Comparison of ENCODE assay signal across 8 cellular contexts in the genomic region with DNA sequence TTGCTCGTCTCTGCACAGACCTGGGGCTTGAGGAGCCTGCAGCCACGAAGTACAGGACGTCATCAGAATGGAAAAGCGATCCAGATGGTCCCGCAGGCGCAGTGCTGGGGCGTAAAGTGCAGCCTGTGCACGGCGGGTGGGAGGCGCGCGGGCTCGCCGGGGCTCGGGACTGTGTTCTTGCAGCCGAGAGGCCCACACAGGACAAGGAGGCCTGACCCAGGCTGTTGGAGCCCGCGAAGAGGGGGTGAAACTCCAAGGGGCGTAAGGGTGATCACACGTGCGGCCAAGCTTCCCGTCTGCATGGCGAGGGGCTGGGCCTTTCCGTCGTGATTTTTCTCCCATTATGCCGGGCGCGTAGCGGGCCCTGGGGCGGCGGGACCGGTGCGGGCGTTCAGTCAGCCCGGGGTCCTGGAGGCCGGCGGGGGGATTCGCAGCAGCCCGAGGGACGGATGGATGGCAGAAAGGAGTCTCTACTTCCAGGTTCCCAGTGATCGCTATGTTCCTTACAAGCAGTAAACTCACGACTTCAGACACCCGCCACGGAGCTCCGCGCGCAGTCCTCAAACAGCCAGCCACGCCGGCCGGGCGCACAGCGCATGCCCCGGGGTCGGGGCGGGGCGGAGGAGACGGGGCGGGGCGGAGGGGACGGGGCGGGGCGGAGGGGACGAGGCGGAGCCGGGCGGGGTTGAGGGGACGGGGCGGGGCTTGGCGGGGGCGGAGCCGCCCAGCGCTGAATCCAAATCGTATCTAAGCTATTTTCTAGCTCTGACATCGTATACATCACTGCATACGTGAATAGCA.
DNase-seq lines count a peak whose midpoint lies in the region; ATAC-seq and TF ChIP-seq lines count a peak whose summit lies in the region.

No MANE protein-coding gene starts in this region.

- DNase-seq in NCI-H82 (lab: John Stamatoyannopoulos, UW) (peak; percentile 93), Kasumi-1 (lab: John Stamatoyannopoulos, UW) (no peak)
- peak; percentile 77 for DNase-seq in activated CD8-positive, alpha-beta memory T cell treated with anti-CD3 and anti-CD28 coated beads, Interleukin-2, amount 10 ng/mL, durations not matched to agents 7 days and 5 days
- DNase-seq in stimulated activated CD8-positive, alpha-beta memory T cell treated with anti-CD3 and anti-CD28 coated beads, Interleukin-12 subunit alpha, Interleukin-12 subunit beta, amount 100 ng/mL, for 4 hours (ENCODE audit: low read depth), result peak; percentile 72

- H3K27ac ChIP-seq in DOHH2 (ENCODE audit: low read depth, low read length), result no peak overlapping the region
- H3K27ac ChIP-seq in mesodermal cell (ENCODE audit: low read depth, low read length, severe bottlenecking), result peak overlapping the region; percentile 72

- peaks cover 3% of the 10 kb centered on the region for H3K9me3 Mint-ChIP-seq in activated CD8-positive, alpha-beta memory T cell treated with anti-CD3 and anti-CD28 coated beads, Interleukin-2, amount 10 ng/mL, durations not matched to agents 7 days and 5 days (ENCODE audit: low read depth)

- H3F3A ChIP-seq in DOHH2 (ENCODE audit: control insufficient read depth, insufficient read depth), result no peaks in the 10 kb centered on the region

- H3K36me3 ChIP-seq in DOHH2 (ENCODE audit: control insufficient read depth, low read length) (0 out of 2 replicates have a peak, but pooled peaks cover 2% of the 10 kb centered on the region), endocrine pancreas (ENCODE audit: control insufficient read depth, insufficient read depth, low read length) (no peaks in the 10 kb centered on the region), mesodermal cell (ENCODE audit: control insufficient read depth, insufficient read depth, low read length) (peaks cover 5% of the 10 kb centered on the region)

- peaks cover 9% of the 10 kb centered on the region for H3K36me3 Mint-ChIP-seq in activated CD8-positive, alpha-beta memory T cell treated with anti-CD3 and anti-CD28 coated beads, Interleukin-2, amount 10 ng/mL, durations not matched to agents 7 days and 5 days

- peak; percentile 68 for ATAC-seq in HG03045 (IDR thresholded peaks at IDR 0.05; ENCODE audit: unreplicated experiment)
- ATAC-seq in activated CD8-positive, alpha-beta memory T cell treated with anti-CD3 and anti-CD28 coated beads, Interleukin-2, amount 10 ng/mL, durations not matched to agents 7 days and 5 days, result peak; percentile 96

- peak overlapping the region; percentile 80 for H3K4me3 Mint-ChIP-seq in activated CD8-positive, alpha-beta memory T cell treated with anti-CD3 and anti-CD28 coated beads, Interleukin-2, amount 10 ng/mL, durations not matched to agents 7 days and 5 days

- H3K4me1 Mint-ChIP-seq in activated CD8-positive, alpha-beta memory T cell treated with anti-CD3 and anti-CD28 coated beads, Interleukin-2, amount 10 ng/mL, durations not matched to agents 7 days and 5 days, result peaks cover 21% of the 10 kb centered on the region

- peak overlapping the region; percentile 82 for H3K4me2 ChIP-seq in DOHH2 (ENCODE audit: low read length)

- H4K20me1 ChIP-seq in DOHH2 (ENCODE audit: control insufficient read depth, insufficient read depth, low read depth, low read length), result peaks cover 13% of the 10 kb centered on the region; the same call in 1 of the 2 replicates

- H3K4me3 ChIP-seq in DOHH2 (ENCODE audit: low read length) (peak overlapping the region; percentile 81), endocrine pancreas (ENCODE audit: control insufficient read depth, insufficient read depth, low read length) (peak overlapping the region; percentile 80), mesodermal cell (ENCODE audit: extremely low read depth, insufficient read depth, low read length, poor library complexity, severe bottlenecking) (peak overlapping the region; percentile 78)

- H3K4me1 ChIP-seq in DOHH2 (ENCODE audit: control insufficient read depth, low read length) (peaks cover 23% of the 10 kb centered on the region), endocrine pancreas (ENCODE audit: control insufficient read depth, insufficient read depth, low read length) (peaks cover 3% of the 10 kb centered on the region), mesodermal cell (ENCODE audit: control insufficient read depth, insufficient read depth, low read length, poor library complexity, severe bottlenecking) (peaks cover 10% of the 10 kb centered on the region)

- TF ChIP-seq CTCF in DOHH2 (IDR thresholded peaks at IDR 0.05; ENCODE audit: low read depth, low read length, poor library complexity, severe bottlenecking), result no peak

- 1 to 5% methylated on average over 35 to 47 of the region's 75 CpGs for WGBS in mesodermal cell (ENCODE audit: insufficient coverage in 2 of 2), 2 experiments

- peaks cover 15% of the 10 kb centered on the region for H3K79me2 ChIP-seq in DOHH2 (ENCODE audit: control insufficient read depth, low read length)

- peaks cover 34% of the 10 kb centered on the region for H3K27me3 Mint-ChIP-seq in activated CD8-positive, alpha-beta memory T cell treated with anti-CD3 and anti-CD28 coated beads, Interleukin-2, amount 10 ng/mL, durations not matched to agents 7 days and 5 days

- H3K27ac Mint-ChIP-seq in activated CD8-positive, alpha-beta memory T cell treated with anti-CD3 and anti-CD28 coated beads, Interleukin-2, amount 10 ng/mL, durations not matched to agents 7 days and 5 days, result peak overlapping the region; percentile 39

- CTCF ChIA-PET in activated CD8-positive, alpha-beta memory T cell treated with anti-CD3 and anti-CD28 coated beads, Interleukin-2, amount 10 ng/mL, durations not matched to agents 7 days and 5 days (lab: Charles Lee), result interaction anchor here (1.0 to 1.7 kb wide), 3 partner anchors 94 to 271 kb away, joined by 3 to 5 read pairs (median 3); no protein-coding TSS in a partner anchor

- H3K9me2 ChIP-seq in DOHH2 (replicated peaks; ENCODE audit: control insufficient read depth, low read length), result no peaks in the 10 kb centered on the region

- H3K9me3 ChIP-seq in DOHH2 (ENCODE audit: control insufficient read depth, insufficient read depth, low read length) (no peaks in the 10 kb centered on the region), endocrine pancreas (ENCODE audit: control insufficient read depth, low read length) (no peaks in the 10 kb centered on the region), mesodermal cell (ENCODE audit: control insufficient read depth, low read length) (no peaks in the 10 kb centered on the region)

- H3K27me3 ChIP-seq in DOHH2 (ENCODE audit: control insufficient read depth, low read length), result no peaks in the 10 kb centered on the region; the same call in none of the 2 replicates
- H3K27me3 ChIP-seq in endocrine pancreas (ENCODE audit: control insufficient read depth, insufficient read depth, low read length), result no peaks in the 10 kb centered on the region

- peak overlapping the region; percentile 60 for H3K9ac ChIP-seq in endocrine pancreas (ENCODE audit: control insufficient read depth, insufficient read depth, low read length)

Comparison
In these comparisons a context has a peak if more than half of its experiments do, and no peak if none do; other contexts are left out.
1. DNase-seq: peak in NCI-H82 (single experiment), activated CD8-positive, alpha-beta memory T cell treated with anti-CD3 and anti-CD28 coated beads, Interleukin-2, amount 10 ng/mL, durations not matched to agents 7 days and 5 days (single experiment) and stimulated activated CD8-positive, alpha-beta memory T cell treated with anti-CD3 and anti-CD28 coated beads, Interleukin-12 subunit alpha, Interleukin-12 subunit beta, amount 100 ng/mL, for 4 hours (single experiment); none in Kasumi-1 (0 of 2).
2. Peak in every context shown above with its lines, with median percentiles within 50 percentile points of each other: H3K4me3 ChIP-seq.